ENCODE assay signal across 15 cellular contexts in genomic region chr2:38546585-38546984, GRCh38. TPM values are rescaled to one million over a fixed set of nuclear protein-coding genes. Genes with fewer than 3 reads are reported as not detected.
A peak's percentile ranks its signal among the peaks of the same experiment; 100 is the strongest.
DNase-seq lines count a peak whose midpoint lies in the region; ATAC-seq and TF ChIP-seq lines count a peak whose summit lies in the region.
"Had no signal": no experiment of that assay in that cellular context is flagged by ENCODE, and none has a peak within 500 bp of the region (broad histone marks: within the 10 kb centered on the region; RNA-seq: fewer than 3 reads in every experiment).

No MANE protein-coding gene starts in this region.

- H3K4me3 Mint-ChIP-seq in activated T-cell treated with anti-CD3 and anti-CD28 coated beads, Interleukin-2, amount 50 U/mL, for 72 hours = no peak overlapping the region
- H3K4me3 Mint-ChIP-seq: CD14-positive monocyte; CD8-positive, alpha-beta T cell; H9 had no signal

- H3K9me3 ChIP-seq in PC-3 (ENCODE audit: low read length) (no peaks in the 10 kb centered on the region), uterus (no peaks in the 10 kb centered on the region)
- H3K9me3 ChIP-seq: BE2C had no signal

- no peaks in the 10 kb centered on the region for H3K36me3 Mint-ChIP-seq in activated T-cell treated with anti-CD3 and anti-CD28 coated beads, Interleukin-2, amount 50 U/mL, for 72 hours (ENCODE audit: insufficient read depth in 2 of 2)
- H3K36me3 Mint-ChIP-seq: CD8-positive, alpha-beta T cell had no signal

- no peak overlapping the region for H3K4me2 ChIP-seq in PC-3 (ENCODE audit: low read length)

- H4K20me1 ChIP-seq in PC-3 (ENCODE audit: low read length) = no peaks in the 10 kb centered on the region

- H3K27ac Mint-ChIP-seq in activated T-cell treated with anti-CD3 and anti-CD28 coated beads, Interleukin-2, amount 50 U/mL, for 72 hours = peak overlapping the region; percentile 38
- H3K27ac Mint-ChIP-seq: CD14-positive monocyte; CD8-positive, alpha-beta T cell; H9 had no signal

- H3K9me2 ChIP-seq in PC-3 (replicated peaks; ENCODE audit: low read length) = no peaks in the 10 kb centered on the region

- intact Hi-C loops in PC-3 (cut with micrococcal nuclease) (no loop called here), uterus (cut with DNase I; ENCODE audit: low total_unique reads) (no loop called here)

- POLR2A ChIA-PET in PC-3 (lab: Charles Lee; ENCODE audit: unreplicated experiment) = no interaction called here

- H3K9ac ChIP-seq in PC-3 (ENCODE audit: low read length) = no peak overlapping the region

- ATAC-seq in activated T-cell treated with anti-CD3 and anti-CD28 coated beads, Interleukin-2, amount 50 U/mL, for 72 hours (replicated peaks in 1 of 2) = no peak
- ATAC-seq in PC-3 (no peak), foreskin keratinocyte (peak; percentile 32)
- ATAC-seq: CD8-positive, alpha-beta T cell had no signal

- H3K4me1 Mint-ChIP-seq in activated T-cell treated with anti-CD3 and anti-CD28 coated beads, Interleukin-2, amount 50 U/mL, for 72 hours (ENCODE audit: low read depth) = peaks cover 44% of the 10 kb centered on the region

- H3K4me1 ChIP-seq in PC-3 (ENCODE audit: insufficient read depth, low read length) = no peaks in the 10 kb centered on the region
- peaks cover 10% of the 10 kb centered on the region for H3K4me1 ChIP-seq in foreskin keratinocyte
- H3K4me1 ChIP-seq in uterus = no peaks in the 10 kb centered on the region

- no peak for DNase-seq in activated T-cell treated with anti-CD3 and anti-CD28 coated beads, Interleukin-2, amount 50 U/mL, for 72 hours
- no peak for DNase-seq in activated T-cell treated with anti-CD3 and anti-CD28 coated beads, Interleukin-2, amount 50 U/mL, for 1 hour
- DNase-seq in ELR (ENCODE audit: low read depth) = peak; percentile 19
- peak; percentile 32 for DNase-seq in PC-3
- no peak for DNase-seq in foreskin keratinocyte
- no peak for DNase-seq in DMS114 treated with DMSO at 0.1 percent for 48 hours (lab: John Stamatoyannopoulos, UW; ENCODE audit: unreplicated experiment)
- DNase-seq in uterus = no peak
- DNase-seq: BE2C; CD8-positive, alpha-beta T cell; COR-L47; DND-41; GF-D8; GOT3; H9 had no signal

- no peak overlapping the region for H2AFZ ChIP-seq in PC-3 (ENCODE audit: low read length)

- no peaks in the 10 kb centered on the region for H3K79me2 ChIP-seq in PC-3 (ENCODE audit: low read length)

- H3K36me3 ChIP-seq in PC-3 (ENCODE audit: low read depth, low read length) = no peaks in the 10 kb centered on the region
- H3K36me3 ChIP-seq in uterus = no peaks in the 10 kb centered on the region
- H3K36me3 ChIP-seq: BE2C had no signal

- H3K27me3 ChIP-seq in PC-3 (ENCODE audit: low read length) (no peaks in the 10 kb centered on the region), foreskin keratinocyte (no peaks in the 10 kb centered on the region), uterus (no peaks in the 10 kb centered on the region)
- H3K27me3 ChIP-seq: BE2C had no signal

- H3K27me3 Mint-ChIP-seq in activated T-cell treated with anti-CD3 and anti-CD28 coated beads, Interleukin-2, amount 50 U/mL, for 72 hours (ENCODE audit: low read depth) = no peaks in the 10 kb centered on the region

- no peak for TF ChIP-seq POLR2A in uterus (IDR thresholded peaks at IDR 0.05)

- no peaks in the 10 kb centered on the region for H3F3A ChIP-seq in PC-3 (ENCODE audit: low read length, unreplicated experiment)

- no TSS peak for BruUV-seq in PC-3 (replicated peaks; lab: Mats Ljungman, UMichigan)

- H3K27ac ChIP-seq in PC-3 (ENCODE audit: low read length) = no peak overlapping the region
- no peak overlapping the region for H3K27ac ChIP-seq in foreskin keratinocyte
- H3K27ac ChIP-seq in uterus = no peak overlapping the region

- CTCF ChIA-PET in PC-3 (lab: Charles Lee) = no interaction called here

- TF ChIP-seq CTCF in PC-3 (conservative IDR thresholded peaks at IDR 0.05; ENCODE audit: low read depth, low read length) = no peak
- no peak for TF ChIP-seq CTCF in foreskin keratinocyte (conservative IDR thresholded peaks at IDR 0.05)
- TF ChIP-seq CTCF in uterus (IDR thresholded peaks at IDR 0.05) = no peak

- no peaks in the 10 kb centered on the region for H3K9me3 Mint-ChIP-seq in activated T-cell treated with anti-CD3 and anti-CD28 coated beads, Interleukin-2, amount 50 U/mL, for 72 hours
- H3K9me3 Mint-ChIP-seq: CD8-positive, alpha-beta T cell; H9 had no signal

- H3K4me3 ChIP-seq in PC-3 (ENCODE audit: low read length) (no peak overlapping the region), uterus (no peak overlapping the region)

RNA-seq across cellular contexts. Expression of gene HNRNPLL, which starts 56.1 kb away (rescaled TPM):
- total RNA-seq in activated T-cell treated with anti-CD3 and anti-CD28 coated beads, Interleukin-2, amount 50 U/mL, for 72 hours = 10 to 100 TPM; 63.7 to 80.7 TPM
- total RNA-seq in PC-3 (2014; rRNA removed) (30.1 and 43.8 TPM in 2 replicates), foreskin keratinocyte (35.6 and 37.1 TPM in 2 replicates), uterus (100 to 1,000 TPM in 1 of 4 donors, 10 to 100 TPM in 3; 35.6 to 100 (median 55.4) TPM)
- 19.6 and 23.0 TPM in 2 replicates for polyA plus RNA-seq in foreskin keratinocyte

Comparison
In these comparisons a context has a peak if more than half of its experiments do, and no peak if none do; other contexts are left out.
1. DNase-seq: peak in ELR (single experiment) and PC-3 (single experiment); none in activated T-cell treated with anti-CD3 and anti-CD28 coated beads, Interleukin-2, amount 50 U/mL, for 72 hours (0 of 2), activated T-cell treated with anti-CD3 and anti-CD28 coated beads, Interleukin-2, amount 50 U/mL, for 1 hour (single experiment), foreskin keratinocyte (0 of 2), DMS114 treated with DMSO at 0.1 percent for 48 hours (single experiment) and uterus (0 of 2).